ENCODE assay signal across 27 cellular contexts in genomic region chr14:70701610-70702009, GRCh38. TPM values are rescaled to one million over a fixed set of nuclear protein-coding genes. Genes with fewer than 3 reads are reported as not detected.
"Had no signal": no experiment of that assay in that cellular context is flagged by ENCODE, and none has a peak within 500 bp of the region (broad histone marks: within the 10 kb centered on the region; RNA-seq: fewer than 3 reads in every experiment).

No MANE protein-coding gene starts in this region.

- H3K4me1 Mint-ChIP-seq: activated naive CD4-positive, alpha-beta T cell treated with anti-CD3 and anti-CD28 coated beads, Interleukin-2, amount 10 ng/mL, durations not matched to agents 7 days and 5 days; activated naive CD8-positive, alpha-beta T cell treated with anti-CD3 and anti-CD28 coated beads, Interleukin-2, amount 10 ng/mL, durations not matched to agents 7 days and 5 days had no signal

- H3K27ac ChIP-seq: adrenal gland, breast epithelium had no signal

- H3K4me3 Mint-ChIP-seq: activated CD8-positive, alpha-beta T cell treated with anti-CD3 and anti-CD28 coated beads for 36 hours; activated naive CD4-positive, alpha-beta T cell treated with anti-CD3 and anti-CD28 coated beads, Interleukin-2, amount 10 ng/mL, durations not matched to agents 7 days and 5 days; activated naive CD8-positive, alpha-beta T cell treated with anti-CD3 and anti-CD28 coated beads, Interleukin-2, amount 10 ng/mL, durations not matched to agents 7 days and 5 days; activated T-cell treated with anti-CD3 and anti-CD28 coated beads, Interleukin-2, amount 50 U/mL, for 72 hours; T-helper 17 cell had no signal

- ATAC-seq: activated CD8-positive, alpha-beta T cell treated with anti-CD3 and anti-CD28 coated beads for 36 hours; activated T-cell treated with anti-CD3 and anti-CD28 coated beads, Interleukin-2, amount 50 U/mL, for 72 hours; T-helper 17 cell had no signal

- H3K9me3 ChIP-seq: adrenal gland, breast epithelium, MG63 had no signal

- H3K27me3 Mint-ChIP-seq: activated CD8-positive, alpha-beta T cell treated with anti-CD3 and anti-CD28 coated beads for 36 hours had no signal

- H3K27me3 ChIP-seq: adrenal gland, breast epithelium, MG63 had no signal

- H3K4me1 ChIP-seq: breast epithelium had no signal

- H3K36me3 ChIP-seq: adrenal gland, breast epithelium, MG63 had no signal

- DNase-seq: activated CD4-positive, alpha-beta T cell treated with anti-CD3 and anti-CD28 coated beads for 4 hours; activated CD4-positive, CD25-positive, alpha-beta regulatory T cell; activated CD8-positive, alpha-beta memory T cell treated with anti-CD3 and anti-CD28 coated beads, Interleukin-2, amount 50 U/mL, for 4 hours; activated CD8-positive, alpha-beta T cell treated with anti-CD3 and anti-CD28 coated beads for 36 hours; activated gamma-delta T cell treated with Interleukin-2 at 50 U/mL for 16 hours; activated naive CD4-positive, alpha-beta T cell treated with anti-CD3 and anti-CD28 coated beads, Interleukin-2, amount 10 ng/mL, durations not matched to agents 7 days and 5 days; activated naive CD8-positive, alpha-beta T cell treated with anti-CD3 and anti-CD28 coated beads, Interleukin-2, amount 10 ng/mL, durations not matched to agents 7 days and 5 days; activated T-cell treated with anti-CD3 and anti-CD28 coated beads, Interleukin-2, amount 50 U/mL, for 72 hours; anterior cingulate cortex; caudate nucleus; MG63; MV-4-11; NCI-H1105; NCI-H1436; NCI-H1694 treated with DMSO at 0.1 percent for 48 hours; NCI-H2029 treated with DMSO at 0.1 percent for 48 hours; NCI-H345; NCI-H510A; NCI-H526 treated with DMSO at 0.1 percent for 48 hours; NCI-H82; SIG-M5; T-helper 17 cell; T-helper 9 cell had no signal

- H3K4me3 ChIP-seq: adrenal gland, breast epithelium, MG63 had no signal

- H3K27ac Mint-ChIP-seq: activated CD8-positive, alpha-beta T cell treated with anti-CD3 and anti-CD28 coated beads for 36 hours; activated naive CD4-positive, alpha-beta T cell treated with anti-CD3 and anti-CD28 coated beads, Interleukin-2, amount 10 ng/mL, durations not matched to agents 7 days and 5 days; activated naive CD8-positive, alpha-beta T cell treated with anti-CD3 and anti-CD28 coated beads, Interleukin-2, amount 10 ng/mL, durations not matched to agents 7 days and 5 days; activated T-cell treated with anti-CD3 and anti-CD28 coated beads, Interleukin-2, amount 50 U/mL, for 72 hours; activated T-helper 2 cell treated with anti-CD3 and anti-CD28 coated beads, Interferon-gamma antibody, Interleukin-2, Interleukin-4, amounts not matched to agents 10 μg/mL and 5 μg/mL and 100 μg/mL, durations not matched to agents 14 hours and 24 hours and 36 hours; T-helper 17 cell had no signal

- H3K9me3 Mint-ChIP-seq: activated CD8-positive, alpha-beta T cell treated with anti-CD3 and anti-CD28 coated beads for 36 hours; activated naive CD4-positive, alpha-beta T cell treated with anti-CD3 and anti-CD28 coated beads, Interleukin-2, amount 10 ng/mL, durations not matched to agents 7 days and 5 days; activated naive CD8-positive, alpha-beta T cell treated with anti-CD3 and anti-CD28 coated beads, Interleukin-2, amount 10 ng/mL, durations not matched to agents 7 days and 5 days; activated T-cell treated with anti-CD3 and anti-CD28 coated beads, Interleukin-2, amount 50 U/mL, for 72 hours; activated T-helper 2 cell treated with anti-CD3 and anti-CD28 coated beads, Interferon-gamma antibody, Interleukin-2, Interleukin-4, amounts not matched to agents 10 μg/mL and 5 μg/mL and 100 μg/mL, durations not matched to agents 14 hours and 24 hours and 36 hours had no signal

- H3K36me3 Mint-ChIP-seq: activated naive CD4-positive, alpha-beta T cell treated with anti-CD3 and anti-CD28 coated beads, Interleukin-2, amount 10 ng/mL, durations not matched to agents 7 days and 5 days; activated naive CD8-positive, alpha-beta T cell treated with anti-CD3 and anti-CD28 coated beads, Interleukin-2, amount 10 ng/mL, durations not matched to agents 7 days and 5 days had no signal

RNA-seq across cellular contexts. Expression of gene TTC9, which starts 59.9 kb away (rescaled TPM):
- total RNA-seq: RPMI7951 had no signal
